In genomic region chr16:48156790-48157209, GRCh38 we compare ENCODE assay signal across 8 cellular contexts. TPM values are rescaled to one million over a fixed set of nuclear protein-coding genes. Genes with fewer than 3 reads are reported as not detected.
DNase-seq lines count a peak whose midpoint lies in the region; ATAC-seq and TF ChIP-seq lines count a peak whose summit lies in the region.

No MANE protein-coding gene starts in this region.

- ATAC-seq in esophagus mucosa, result peak; percentile 81
- ATAC-seq in naive B cell (ENCODE audit: low read depth in 2 of 2), result peak; percentile 54 to 77
- no peak for ATAC-seq in HG02884 (IDR thresholded peaks at IDR 0.05; ENCODE audit: unreplicated experiment)

- H3K4me2 ChIP-seq in OCI-LY7 (ENCODE audit: low read length), result no peak overlapping the region

- POLR2A ChIA-PET in OCI-LY7 (lab: Charles Lee), result no interaction called here

- CTCF ChIA-PET in OCI-LY7 (lab: Charles Lee; ENCODE audit: unreplicated experiment), result no interaction called here

- TF ChIP-seq CTCF in OCI-LY7 (conservative IDR thresholded peaks at IDR 0.05; ENCODE audit: low read length), result peak; percentile 88

- no peaks in the 10 kb centered on the region for H3K36me3 Mint-ChIP-seq in naive B cell

- DNase-seq in GM04504 (ENCODE audit: low read depth) (peak; percentile 21), HPDE6-E6E7 (ENCODE audit: extremely low spot score) (peak; percentile 66), OCI-LY7 (ENCODE audit: low spot score) (peak; percentile 63), activated T-cell treated with anti-CD3 and anti-CD28 coated beads for 48 hours (ENCODE audit: low read depth) (peak; percentile 80), naive B cell (peak; percentile 63)
- DNase-seq in stimulated activated CD8-positive, alpha-beta memory T cell treated with anti-CD3 and anti-CD28 coated beads, Interleukin-4, amount 100 ng/mL, for 48 hours, result peak; percentile 95

- no peaks in the 10 kb centered on the region for H3K36me3 ChIP-seq in OCI-LY7 (ENCODE audit: insufficient read depth, low read length)

- H4K20me1 ChIP-seq in OCI-LY7 (ENCODE audit: insufficient read depth, low read length), result no peaks in the 10 kb centered on the region

- no peak overlapping the region for H3K4me3 Mint-ChIP-seq in naive B cell

- H2AFZ ChIP-seq in OCI-LY7 (ENCODE audit: low read length), result no peak overlapping the region

- H3K27ac Mint-ChIP-seq in naive B cell, result no peak overlapping the region

- no peaks in the 10 kb centered on the region for H3K4me1 ChIP-seq in OCI-LY7 (ENCODE audit: insufficient read depth, low read length, poor library complexity, severe bottlenecking)

- H3K27ac ChIP-seq in OCI-LY7 (ENCODE audit: low read depth, low read length, poor library complexity, severe bottlenecking), result no peak overlapping the region

- no peaks in the 10 kb centered on the region for H3K9me3 Mint-ChIP-seq in naive B cell

- H3K9me2 ChIP-seq in OCI-LY7 (ENCODE audit: insufficient read depth, low read length), result no peaks in the 10 kb centered on the region

- intact Hi-C loops in OCI-LY7 (cut with micrococcal nuclease; ENCODE audit: unreplicated experiment), result loop anchor here (2.0 kb wide), 1 partner anchor 1014 kb away; the partner anchor contains the start of gene NETO2

- BruUV-seq in OCI-LY7 (replicated peaks; lab: Mats Ljungman, UMichigan), result no TSS peak

- H3K27me3 Mint-ChIP-seq in naive B cell, result peaks cover 14 to 44% (median 26%) of the 10 kb centered on the region in 3 donors

- H3K79me2 ChIP-seq in OCI-LY7 (ENCODE audit: insufficient read depth, low read depth, low read length), result no peaks in the 10 kb centered on the region

- no peaks in the 10 kb centered on the region for H3K9me3 ChIP-seq in OCI-LY7 (ENCODE audit: low read length)

- no peak overlapping the region for H3K4me3 ChIP-seq in OCI-LY7 (ENCODE audit: low read depth, low read length, poor library complexity, severe bottlenecking)

- H3K4me1 Mint-ChIP-seq in naive B cell, result no peaks in the 10 kb centered on the region

RNA-seq across cellular contexts. Expression of gene ABCC12, which starts 1.0 kb away (rescaled TPM):
- total RNA-seq in OCI-LY7 (2014; rRNA removed; shearing (Covaris generic)), result not detected in 2 replicates
- total RNA-seq in OCI-LY7 (2022) (not detected in 2 replicates), esophagus mucosa (not detected)
- not detected for polyA plus RNA-seq in naive B cell (ENCODE audit: low read depth in 6 of 6)

Comparison
In these comparisons a context has a peak if more than half of its experiments do, and no peak if none do; other contexts are left out.
1. DNase-seq: peak in every context shown above with its lines; median percentile 95 in stimulated activated CD8-positive, alpha-beta memory T cell treated with anti-CD3 and anti-CD28 coated beads, Interleukin-4, amount 100 ng/mL, for 48 hours; 80 in activated T-cell treated with anti-CD3 and anti-CD28 coated beads for 48 hours; 66 in HPDE6-E6E7; 63 in OCI-LY7; 63 in naive B cell; 21 in GM04504.